1 cellular context compared by ENCODE assay signal in genomic region chr9:129100383-129101169, GRCh38.
TF ChIP-seq lines count a peak whose summit lies in the region.

No MANE protein-coding gene starts in this region.

TF ChIP-seq in H1, 55 proteins besides CTCF, POLR2A, EP300 and RAD21:
- TF ChIP-seq JUND (IDR thresholded peaks at IDR 0.05; ENCODE audit: low read length) (no peak), POU5F1 (IDR thresholded peaks at IDR 0.05; ENCODE audit: low read depth, low read length) (no peak), BCL11A (IDR thresholded peaks at IDR 0.05; ENCODE audit: low read depth in 2 of 2, low read length in 2 of 2) (no peak), KDM5A (IDR thresholded peaks at IDR 0.05; ENCODE audit: low read length) (no peak), E2F6 (IDR thresholded peaks at IDR 0.05) (peak; percentile 85), SIX5 (IDR thresholded peaks at IDR 0.05; ENCODE audit: low read depth, low read length) (no peak), EGR1 (IDR thresholded peaks at IDR 0.05; ENCODE audit: borderline replicate concordance, low read depth, low read length) (0 out of 2 replicates have a peak, but pooled peaks have one; percentile 60), ATF2 (IDR thresholded peaks at IDR 0.05; ENCODE audit: low read length) (no peak), CHD7 (IDR thresholded peaks at IDR 0.05; ENCODE audit: insufficient replicate concordance, low read length) (no peak), MAX (IDR thresholded peaks at IDR 0.05) (peak; percentile 98)
